18 cellular contexts compared by ENCODE assay signal in the genomic region with DNA sequence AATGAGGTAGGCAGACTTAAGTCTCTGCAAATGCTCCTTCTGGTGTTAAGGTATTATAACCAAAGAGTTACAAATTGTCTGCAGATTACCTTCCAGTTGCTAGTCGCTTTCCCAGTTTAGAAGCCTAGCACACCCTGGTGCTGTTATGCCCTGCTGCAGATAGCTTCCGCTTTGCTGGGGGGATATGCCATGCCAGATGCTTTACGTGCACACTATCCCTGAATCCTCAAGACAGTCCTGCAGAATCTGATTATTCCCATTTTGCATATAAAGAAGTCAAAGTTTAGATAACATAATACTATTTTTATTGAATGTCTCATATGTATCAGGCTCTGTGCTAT.
DNase-seq lines count a peak whose midpoint lies in the region; ATAC-seq and TF ChIP-seq lines count a peak whose summit lies in the region.
"Had no signal": no experiment of that assay in that cellular context is flagged by ENCODE, and none has a peak within 500 bp of the region (broad histone marks: within the 10 kb centered on the region; RNA-seq: fewer than 3 reads in every experiment).

No MANE protein-coding gene starts in this region.

- H3K9me3 ChIP-seq in left ventricle myocardium inferior (replicated peaks) = no peaks in the 10 kb centered on the region
- no peaks in the 10 kb centered on the region for H3K9me3 ChIP-seq in gastroesophageal sphincter
- H3K9me3 ChIP-seq in gastrocnemius medialis = no peaks in the 10 kb centered on the region
- H3K9me3 ChIP-seq: adrenal gland had no signal

- TF ChIP-seq EP300 in gastroesophageal sphincter (IDR thresholded peaks at IDR 0.05) = no peak

- TF ChIP-seq CTCF in left ventricle myocardium inferior (IDR thresholded peaks at IDR 0.05; ENCODE audit: borderline replicate concordance) (no peak), gastroesophageal sphincter (IDR thresholded peaks at IDR 0.05) (no peak), gastrocnemius medialis (IDR thresholded peaks at IDR 0.05 in 4 of 5, conservative IDR thresholded peaks at IDR 0.05 in 1 of 5) (no peak)

- H3K36me3 ChIP-seq in left ventricle myocardium inferior (peaks cover 7% of the 10 kb centered on the region), gastroesophageal sphincter (no peaks in the 10 kb centered on the region), gastrocnemius medialis (no peaks in the 10 kb centered on the region)
- H3K36me3 ChIP-seq: adrenal gland, WERI-Rb-1 had no signal

- no peak for DNase-seq in left ventricle myocardium inferior
- no peak for DNase-seq in Right ventricle myocardium superior
- no peak for DNase-seq in gastrocnemius medialis
- DNase-seq in superior temporal gyrus (ENCODE audit: extremely low spot score) = no peak
- no peak for DNase-seq in KBM-7
- DNase-seq in NCI-H748 treated with DMSO at 0.1 percent for 48 hours (lab: John Stamatoyannopoulos, UW) = no peak
- no peak for DNase-seq in activated CD4-positive, CD25-positive, alpha-beta regulatory T cell treated with anti-CD3 and anti-CD28 coated beads, Interleukin-2, amount 50 U/mL, for 72 hours
- DNase-seq: activated CD4-positive, alpha-beta memory T cell treated with anti-CD3 and anti-CD28 coated beads for 36 hours; adrenal gland; CD4-positive, CD25-positive, alpha-beta regulatory T cell; DMS53; effector memory CD8-positive, alpha-beta T cell; NCI-H2081; retina; stimulated activated CD4-positive, alpha-beta T cell treated with anti-CD3 and anti-CD28 coated beads, Interleukin-15, amount 100 ng/mL, for 24 hours; T-helper 1 cell; WERI-Rb-1 had no signal

- H3K27me3 ChIP-seq in left ventricle myocardium inferior (ENCODE audit: low read depth) (no peaks in the 10 kb centered on the region), gastroesophageal sphincter (no peaks in the 10 kb centered on the region), gastrocnemius medialis (no peaks in the 10 kb centered on the region)
- H3K27me3 ChIP-seq: adrenal gland had no signal

- TF ChIP-seq POLR2A in gastroesophageal sphincter (IDR thresholded peaks at IDR 0.05) (no peak), gastrocnemius medialis (IDR thresholded peaks at IDR 0.05) (no peak)

- H3K4me3 ChIP-seq in left ventricle myocardium inferior (no peak overlapping the region), gastroesophageal sphincter (no peak overlapping the region), gastrocnemius medialis (no peak overlapping the region)
- H3K4me3 ChIP-seq: adrenal gland had no signal

- ATAC-seq in Right ventricle myocardium superior (ENCODE audit: poor library complexity) = no peak
- ATAC-seq in gastroesophageal sphincter = no peak
- no peak for ATAC-seq in gastrocnemius medialis
- ATAC-seq: effector memory CD8-positive, alpha-beta T cell had no signal

- H3K27ac ChIP-seq in left ventricle myocardium inferior (replicated peaks) = peak overlapping the region; percentile 79
- peak overlapping the region; percentile 89 to 98 (median 91) for H3K27ac ChIP-seq in gastroesophageal sphincter
- H3K27ac ChIP-seq in gastrocnemius medialis = peak overlapping the region; percentile 84 to 91 (median 90)
- H3K27ac ChIP-seq: WERI-Rb-1 had no signal

- in situ Hi-C loops in gastrocnemius medialis (cut with MboI; ENCODE audit: low sequenced_read_pairs in 4 of 4) (no loop called here), KBM-7 (cut with MboI; ENCODE audit: low pct_unique_long_range_greater_than_20kb, low sequenced_read_pairs) (no loop called here)

- H3K4me1 ChIP-seq in left ventricle myocardium inferior = peaks cover 100% of the 10 kb centered on the region
- H3K4me1 ChIP-seq in gastroesophageal sphincter = peaks cover 69 to 100% (median 82%) of the 10 kb centered on the region in 3 donors
- peaks cover 92 to 96% of the 10 kb centered on the region in 2 donors for H3K4me1 ChIP-seq in gastrocnemius medialis

- WGBS in gastroesophageal sphincter (ENCODE audit: low coverage in 1 of 2), 2 donors = 93 to 100% methylated on average over 1 to 2 of the region's 3 CpGs

- intact Hi-C loops in left ventricle myocardium inferior (cut with micrococcal nuclease) = no loop called here
- intact Hi-C loops in Right ventricle myocardium superior (cut with DNase I) = no loop called here
- intact Hi-C loops in gastrocnemius medialis (cut with DNase I; ENCODE audit: low total_unique reads) = loop anchor here (5.0 kb wide), 3 partner anchors 91 to 216 kb away; no protein-coding TSS in a partner anchor
